Comparison of ENCODE assay signal across 8 cellular contexts in the genomic region with DNA sequence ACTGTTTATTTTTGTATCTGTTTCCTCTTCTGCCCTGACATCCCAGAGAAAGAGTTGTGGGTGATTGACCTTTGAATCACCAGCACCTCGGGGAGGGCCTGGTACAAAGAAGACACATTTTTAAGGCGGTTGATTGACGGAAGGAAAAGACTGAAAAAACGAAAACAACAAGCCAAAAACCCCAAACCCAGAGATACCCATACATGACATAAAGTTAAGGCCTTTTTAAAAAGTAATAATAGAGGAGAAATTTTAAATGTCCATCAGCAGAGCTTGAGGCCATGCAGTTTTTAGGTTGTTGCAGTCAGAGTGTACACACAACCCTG.
A peak's percentile ranks its signal among the peaks of the same experiment; 100 is the strongest.
DNase-seq lines count a peak whose midpoint lies in the region; ATAC-seq and TF ChIP-seq lines count a peak whose summit lies in the region.

No MANE protein-coding gene starts in this region.

- ATAC-seq in lung (ENCODE audit: insufficient read depth, low FRiP score) (no peak), GM21360 (IDR thresholded peaks at IDR 0.05; ENCODE audit: unreplicated experiment) (no peak)

- no peaks in the 10 kb centered on the region for H3K4me1 ChIP-seq in lung (ENCODE audit: control insufficient read depth in 2 of 2, insufficient read depth in 2 of 2, low read length in 2 of 2)
- peaks cover 0 to 3% (median 0%) of the 10 kb centered on the region in 4 donors for H3K4me1 ChIP-seq in transverse colon

- no peaks in the 10 kb centered on the region for H3K27me3 Mint-ChIP-seq in activated naive CD4-positive, alpha-beta T cell treated with anti-CD3 and anti-CD28 coated beads, Interleukin-2, amount 10 ng/mL, durations not matched to agents 7 days and 5 days

- no peaks in the 10 kb centered on the region for H3K36me3 ChIP-seq in lung (ENCODE audit: control insufficient read depth in 2 of 2, insufficient read depth in 2 of 2, low read length in 2 of 2)
- no peaks in the 10 kb centered on the region for H3K36me3 ChIP-seq in transverse colon

- peaks cover 8% of the 10 kb centered on the region for H3K36me3 Mint-ChIP-seq in activated naive CD4-positive, alpha-beta T cell treated with anti-CD3 and anti-CD28 coated beads, Interleukin-2, amount 10 ng/mL, durations not matched to agents 7 days and 5 days

- peak overlapping the region; percentile 85 for H3K4me3 Mint-ChIP-seq in activated naive CD4-positive, alpha-beta T cell treated with anti-CD3 and anti-CD28 coated beads, Interleukin-2, amount 10 ng/mL, durations not matched to agents 7 days and 5 days

- H3K27ac Mint-ChIP-seq in activated naive CD4-positive, alpha-beta T cell treated with anti-CD3 and anti-CD28 coated beads, Interleukin-2, amount 10 ng/mL, durations not matched to agents 7 days and 5 days: peak overlapping the region; percentile 99

- H3K9me3 ChIP-seq in lung (ENCODE audit: control insufficient read depth in 2 of 2, insufficient read depth in 1 of 2, low read length in 1 of 2) (no peaks in the 10 kb centered on the region), transverse colon (no peaks in the 10 kb centered on the region)

- no peaks in the 10 kb centered on the region for H3K27me3 ChIP-seq in lung (ENCODE audit: control insufficient read depth, insufficient read depth)
- H3K27me3 ChIP-seq in transverse colon: no peaks in the 10 kb centered on the region

- in situ Hi-C loops in astrocyte of the spinal cord (cut with HindIII; ENCODE audit: low sequenced_read_pairs): no loop called here
- in situ Hi-C loops in transverse colon (cut with MboI; ENCODE audit: low pct_ligation_motif_present in 1 of 4, low pct_unique_long_range_greater_than_20kb in 1 of 4, low sequenced_read_pairs in 3 of 4): loop anchor here in 2 of 4 donors (25.0 kb wide), 3 partner anchors 172 to 522 kb away; partner anchors contain the start of gene MAGED2 (in 2 of the 2)

- WGBS in lung, 2 donors: 39 to 49% methylated on average over 4 of the region's 4 CpGs
- 53% methylated on average over 4 of the region's 4 CpGs; no CpG with 5 or more reads in 1 of the 2 donors for WGBS in transverse colon (ENCODE audit: low coverage in 1 of 2), 2 donors

- H3K4me3 ChIP-seq in astrocyte of the spinal cord (ENCODE audit: low read depth, low read length) (peak overlapping the region; percentile 22), lung (no peak overlapping the region), transverse colon (peak overlapping the region in 3 of 4 donors; percentile 25 to 53 (median 41))

- H3K27ac ChIP-seq in lung (ENCODE audit: low read depth in 1 of 2, low read length in 1 of 2): peak overlapping the region; percentile 69 to 84
- H3K27ac ChIP-seq in transverse colon: peak overlapping the region; percentile 75 to 92 (median 89)

- peaks cover 7% of the 10 kb centered on the region for H3K9me3 Mint-ChIP-seq in activated naive CD4-positive, alpha-beta T cell treated with anti-CD3 and anti-CD28 coated beads, Interleukin-2, amount 10 ng/mL, durations not matched to agents 7 days and 5 days

- no peak for DNase-seq in activated naive CD4-positive, alpha-beta T cell treated with anti-CD3 and anti-CD28 coated beads, Interleukin-2, amount 10 ng/mL, durations not matched to agents 7 days and 5 days
- DNase-seq in activated naive CD4-positive, alpha-beta T cell treated with anti-CD3 and anti-CD28 coated beads, Interleukin-2, amount 50 U/mL, for 16 hours: no peak
- no peak for DNase-seq in astrocyte of the spinal cord (ENCODE audit: low read depth, low spot score)
- DNase-seq in lung (ENCODE audit: low spot score): no peak
- no peak for DNase-seq in transverse colon
- DNase-seq in cerebellar nuclear complex (lab: John Stamatoyannopoulos, UW): no peak
- DNase-seq in HuH-7 (ENCODE audit: low spot score): no peak

- intact Hi-C loops in transverse colon (cut with DNase I; ENCODE audit: low total_unique reads): loop anchor here (5.0 kb wide), 1 partner anchor 172 kb away; no protein-coding TSS in a partner anchor

- H3K4me1 Mint-ChIP-seq in activated naive CD4-positive, alpha-beta T cell treated with anti-CD3 and anti-CD28 coated beads, Interleukin-2, amount 10 ng/mL, durations not matched to agents 7 days and 5 days: peaks cover 15% of the 10 kb centered on the region

- TF ChIP-seq POLR2A in transverse colon (IDR thresholded peaks at IDR 0.05): no peak

- CTCF ChIA-PET in activated naive CD4-positive, alpha-beta T cell treated with anti-CD3 and anti-CD28 coated beads, Interleukin-2, amount 10 ng/mL, durations not matched to agents 7 days and 5 days (lab: Charles Lee): interaction anchor here (2.5 kb wide), 1 partner anchor 169 kb away, joined by 8 read pairs; no protein-coding TSS in a partner anchor

- TF ChIP-seq CTCF in astrocyte of the spinal cord (IDR thresholded peaks at IDR 0.05; ENCODE audit: low read depth, low read length) (no peak), lung (IDR thresholded peaks at IDR 0.05; ENCODE audit: control extremely low read depth, extremely low read depth) (no peak), transverse colon (IDR thresholded peaks at IDR 0.05) (peak in 2 of 5 experiments; percentile 7 to 16)

- no peak for TF ChIP-seq EP300 in transverse colon (IDR thresholded peaks at IDR 0.05; ENCODE audit: low read depth)
